ENCODE assay signal across 8 cellular contexts in the genomic region with DNA sequence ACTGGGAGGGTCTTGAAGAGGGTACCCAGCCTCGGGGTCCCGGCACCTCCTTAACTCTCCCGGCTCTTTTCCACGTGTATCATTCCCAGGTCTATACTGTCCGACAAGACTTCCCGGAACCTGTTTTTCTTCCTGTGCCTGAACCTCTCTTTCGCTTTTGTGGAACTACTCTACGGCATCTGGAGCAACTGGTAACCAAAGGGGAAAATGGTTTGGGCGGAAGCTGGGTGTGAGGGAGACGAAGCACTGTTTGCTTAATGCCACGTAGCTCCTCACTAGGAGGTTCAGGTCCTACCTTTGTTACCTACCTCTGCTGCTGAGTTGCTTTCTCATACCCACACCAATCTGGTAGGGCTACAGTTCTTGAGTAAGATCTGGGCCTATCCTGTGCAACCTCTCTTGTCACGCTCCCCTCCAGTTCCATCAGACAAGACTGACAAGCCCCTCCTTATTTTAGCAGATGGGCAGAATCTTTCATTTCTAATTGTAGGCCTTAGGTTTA. TPM values are rescaled to one million over a fixed set of nuclear protein-coding genes. Genes with fewer than 3 reads are reported as not detected.
DNase-seq lines count a peak whose midpoint lies in the region; ATAC-seq lines count a peak whose summit lies in the region.

No MANE protein-coding gene starts in this region.

- H3K9me3 Mint-ChIP-seq in T-cell: no peaks in the 10 kb centered on the region

- H3K27me3 ChIP-seq in iPS-18a (ENCODE audit: control insufficient read depth, insufficient read depth, low read length): no peaks in the 10 kb centered on the region

- H3K9me3 ChIP-seq in iPS-18a (ENCODE audit: control insufficient read depth, low read depth, low read length): no peaks in the 10 kb centered on the region

- H3K27ac ChIP-seq in iPS-18a (ENCODE audit: low read length): peak overlapping the region; percentile 33

- H3K27ac Mint-ChIP-seq in T-cell: peak overlapping the region; percentile 99

- POLR2A ChIA-PET in T-cell (lab: Charles Lee): interaction anchor here (0.5 to 1.8 kb wide), 14 partner anchors 10 to 544 kb away, joined by 3 to 7 read pairs (median 3); no protein-coding TSS in a partner anchor

- peak overlapping the region; percentile 99 to 100 (median 100) for H3K4me3 Mint-ChIP-seq in T-cell

- no peaks in the 10 kb centered on the region for H3K27me3 Mint-ChIP-seq in T-cell

- H3K9ac ChIP-seq in iPS-18a (ENCODE audit: low read length): peak overlapping the region; percentile 92

- H3K4me3 ChIP-seq in iPS-18a (ENCODE audit: low read length): peak overlapping the region; percentile 91

- peaks cover 34% of the 10 kb centered on the region for H3K36me3 ChIP-seq in iPS-18a (ENCODE audit: control insufficient read depth, low read depth, low read length)

- peak; percentile 43 for ATAC-seq in GM21717 (IDR thresholded peaks at IDR 0.05; ENCODE audit: unreplicated experiment)
- ATAC-seq in T-cell (replicated peaks in 1 of 4): peak; percentile 64 to 73 (median 68)

- peaks cover 54 to 64% (median 60%) of the 10 kb centered on the region in 3 donors for H3K4me1 Mint-ChIP-seq in T-cell

- CTCF ChIA-PET in T-cell (lab: Charles Lee): interaction anchor here in 1 of 2 donors (0.6 to 2.0 kb wide), 5 partner anchors 27 to 413 kb away, joined by 3 to 10 read pairs (median 4); no protein-coding TSS in a partner anchor

- H3K36me3 Mint-ChIP-seq in T-cell: peaks cover 22% of the 10 kb centered on the region

- peaks cover 6% of the 10 kb centered on the region for H3K4me1 ChIP-seq in iPS-18a (ENCODE audit: control insufficient read depth, low read depth, low read length)

- DNase-seq in GM04504 (ENCODE audit: low read depth) (peak; percentile 29), KG1 (lab: John Stamatoyannopoulos, UW) (peak; percentile 47), T-cell (peak; percentile 16 to 82 (median 68)), amniotic stem cell (lab: John Stamatoyannopoulos, UW) (peak; percentile 22), middle frontal gyrus (ENCODE audit: extremely low spot score, low spot score) (no peak)
- peak; percentile 8 for DNase-seq in stimulated activated CD4-positive, alpha-beta T cell treated with anti-CD3 and anti-CD28 coated beads, Interleukin-12 subunit alpha, Interleukin-12 subunit beta, amount 100 ng/mL, for 24 hours (ENCODE audit: low read depth in 2 of 2)

RNA-seq across cellular contexts. Expression of a gene that starts 0.6 kb away (rescaled TPM):
- total RNA-seq in T-cell: 10 to 100 TPM; 28.8 to 44.1 (median 36.9) TPM

RNA-seq across cellular contexts. Expression of a gene that starts 1.9 kb away (rescaled TPM):
- total RNA-seq in T-cell: 1 to 10 TPM; 2.4 to 4.1 (median 2.7) TPM
